2 cellular contexts compared by ENCODE assay signal in the genomic region with DNA sequence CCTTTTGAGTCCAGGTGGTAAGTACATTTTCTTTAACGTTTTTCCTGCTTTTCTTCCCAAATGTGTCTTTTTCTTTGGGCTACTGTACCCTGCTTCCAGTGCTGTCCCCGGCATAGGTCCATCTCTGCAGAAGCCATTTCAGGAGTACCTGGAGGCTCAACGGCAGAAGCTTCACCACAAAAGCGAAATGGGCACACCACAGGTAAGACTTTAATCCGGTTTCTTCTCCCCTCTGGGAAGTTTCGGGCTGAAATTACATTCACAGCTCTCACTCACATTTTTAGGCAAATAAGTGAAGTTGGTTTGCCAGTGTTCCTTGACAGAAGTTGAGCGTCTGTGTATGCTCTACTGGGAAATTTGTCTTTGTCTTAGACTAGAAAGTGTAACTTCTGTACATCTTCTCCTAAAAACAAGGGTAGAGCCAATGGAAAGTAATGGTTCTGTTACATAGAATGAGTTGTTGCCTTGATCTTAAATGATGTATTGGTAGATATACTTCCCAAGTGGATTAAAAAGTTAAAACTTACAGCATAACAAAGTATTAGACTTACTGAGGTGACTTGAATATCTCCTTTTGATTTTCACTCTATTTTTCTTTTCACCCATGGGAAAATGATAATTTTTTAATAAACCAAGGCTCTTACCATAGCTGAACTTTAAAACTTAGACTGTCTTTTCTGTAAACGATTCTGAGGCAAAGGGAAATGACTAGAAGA.
TF ChIP-seq lines count a peak whose summit lies in the region.

No MANE protein-coding gene starts in this region.

TF ChIP-seq in K562, 482 proteins besides CTCF, POLR2A, EP300 and RAD21 (continues in another document):
- TF ChIP-seq BCLAF1 (IDR thresholded peaks at IDR 0.05; ENCODE audit: borderline replicate concordance in 1 of 2, control insufficient read depth in 1 of 2, low read depth in 2 of 2, low read length in 1 of 2), result peak; percentile 58 to 74; a peak in 3 of 4 replicates
- no peak for TF ChIP-seq HOXB6 (CRISPR knock-in tag; IDR thresholded peaks at IDR 0.05; ENCODE audit: borderline replicate concordance)
- TF ChIP-seq, protein P1, sequence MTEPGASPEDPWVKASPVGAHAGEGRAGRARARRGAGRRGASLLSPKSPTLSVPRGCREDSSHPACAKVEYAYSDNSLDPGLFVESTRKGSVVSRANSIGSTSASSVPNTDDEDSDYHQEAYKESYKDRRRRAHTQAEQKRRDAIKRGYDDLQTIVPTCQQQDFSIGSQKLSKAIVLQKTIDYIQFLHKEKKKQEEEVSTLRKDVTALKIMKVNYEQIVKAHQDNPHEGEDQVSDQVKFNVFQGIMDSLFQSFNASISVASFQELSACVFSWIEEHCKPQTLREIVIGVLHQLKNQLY (CRISPR knock-in tag; conservative IDR thresholded peaks at IDR 0.05), result no peak
- no peak for TF ChIP-seq CSDE1 (IDR thresholded peaks at IDR 0.05)
- TF ChIP-seq SUPT5H (IDR thresholded peaks at IDR 0.05), result peak; percentile 83
- peak; percentile 28 for TF ChIP-seq SMAD1 (IDR thresholded peaks at IDR 0.05; ENCODE audit: low read depth, low read length, partially characterized antibody)
- TF ChIP-seq ZNF282 (CRISPR knock-in tag; IDR thresholded peaks at IDR 0.05), result no peak
- 0 out of 2 replicates have a peak, but pooled peaks have one; percentile 6 for TF ChIP-seq BCL6 (CRISPR knock-in tag; IDR thresholded peaks at IDR 0.05)
- 0 out of 4 replicates have a peak, but pooled peaks of 1 of the 2 experiments have one; percentile 11 for TF ChIP-seq ETV6 (IDR thresholded peaks at IDR 0.05; ENCODE audit: borderline replicate concordance in 1 of 2, low read depth in 2 of 2, low read length in 1 of 2)
- TF ChIP-seq ETV6 (CRISPR knock-in tag; IDR thresholded peaks at IDR 0.05; ENCODE audit: borderline replicate concordance), result peak; percentile 69; the same call in 1 of the 2 replicates
- peak; percentile 100 for TF ChIP-seq CHD1 (IDR thresholded peaks at IDR 0.05; ENCODE audit: low read length)
- no peak for TF ChIP-seq ATF2 (CRISPR knock-in tag; IDR thresholded peaks at IDR 0.05)
- TF ChIP-seq, protein P2, sequence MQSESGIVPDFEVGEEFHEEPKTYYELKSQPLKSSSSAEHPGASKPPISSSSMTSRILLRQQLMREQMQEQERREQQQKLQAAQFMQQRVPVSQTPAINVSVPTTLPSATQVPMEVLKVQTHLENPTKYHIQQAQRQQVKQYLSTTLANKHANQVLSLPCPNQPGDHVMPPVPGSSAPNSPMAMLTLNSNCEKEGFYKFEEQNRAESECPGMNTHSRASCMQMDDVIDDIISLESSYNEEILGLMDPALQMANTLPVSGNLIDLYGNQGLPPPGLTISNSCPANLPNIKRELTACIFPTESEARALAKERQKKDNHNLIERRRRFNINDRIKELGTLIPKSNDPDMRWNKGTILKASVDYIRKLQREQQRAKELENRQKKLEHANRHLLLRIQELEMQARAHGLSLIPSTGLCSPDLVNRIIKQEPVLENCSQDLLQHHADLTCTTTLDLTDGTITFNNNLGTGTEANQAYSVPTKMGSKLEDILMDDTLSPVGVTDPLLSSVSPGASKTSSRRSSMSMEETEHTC (IDR thresholded peaks at IDR 0.05), result no peak
- TF ChIP-seq, protein P3, sequence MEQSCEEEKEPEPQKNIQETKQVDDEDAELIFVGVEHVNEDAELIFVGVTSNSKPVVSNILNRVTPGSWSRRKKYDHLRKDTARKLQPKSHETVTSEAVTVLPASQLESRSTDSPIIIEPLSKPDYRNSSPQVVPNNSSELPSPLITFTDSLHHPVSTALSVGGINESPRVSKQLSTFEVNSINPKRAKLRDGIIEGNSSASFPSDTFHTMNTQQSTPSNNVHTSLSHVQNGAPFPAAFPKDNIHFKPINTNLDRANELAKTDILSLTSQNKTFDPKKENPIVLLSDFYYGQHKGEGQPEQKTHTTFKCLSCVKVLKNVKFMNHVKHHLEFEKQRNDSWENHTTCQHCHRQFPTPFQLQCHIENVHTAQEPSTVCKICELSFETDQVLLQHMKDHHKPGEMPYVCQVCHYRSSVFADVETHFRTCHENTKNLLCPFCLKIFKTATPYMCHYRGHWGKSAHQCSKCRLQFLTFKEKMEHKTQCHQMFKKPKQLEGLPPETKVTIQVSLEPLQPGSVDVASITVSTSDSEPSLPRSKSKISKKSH (CRISPR knock-in tag; IDR thresholded peaks at IDR 0.05), result peak; percentile 21; the same call in 1 of the 2 replicates
- peak; percentile 63 for TF ChIP-seq RBM39 (optimal IDR thresholded peaks at IDR 0.05; ENCODE audit: low read depth, low read length)
- 0 out of 2 replicates have a peak, but pooled peaks have one; percentile 1 for TF ChIP-seq RAD51 (IDR thresholded peaks at IDR 0.05; ENCODE audit: borderline replicate concordance, low read depth)

TF ChIP-seq in HepG2, 621 proteins besides CTCF, POLR2A, EP300 and RAD21 (continues in another document):
- TF ChIP-seq KMT2B (CRISPR knock-in tag; IDR thresholded peaks at IDR 0.05), result peak; percentile 4; the same call in 1 of the 2 replicates
- TF ChIP-seq BCLAF1 (IDR thresholded peaks at IDR 0.05), result no peak
- TF ChIP-seq HOXA5 (CRISPR knock-in tag; IDR thresholded peaks at IDR 0.05), result 0 out of 2 replicates have a peak, but pooled peaks have one; percentile 52
- peak; percentile 53; the same call in 1 of the 2 replicates for TF ChIP-seq SAP130 (CRISPR knock-in tag; IDR thresholded peaks at IDR 0.05; ENCODE audit: low read depth)
- peak; percentile 39 for TF ChIP-seq TAF1 (CRISPR knock-in tag; IDR thresholded peaks at IDR 0.05)
- TF ChIP-seq SSRP1 (CRISPR knock-in tag; IDR thresholded peaks at IDR 0.05), result peak; percentile 91
- peak; percentile 6; the same call in 1 of the 2 replicates for TF ChIP-seq PRMT3 (CRISPR knock-in tag; IDR thresholded peaks at IDR 0.05; ENCODE audit: borderline replicate concordance, low read depth)
- TF ChIP-seq, protein P4, sequence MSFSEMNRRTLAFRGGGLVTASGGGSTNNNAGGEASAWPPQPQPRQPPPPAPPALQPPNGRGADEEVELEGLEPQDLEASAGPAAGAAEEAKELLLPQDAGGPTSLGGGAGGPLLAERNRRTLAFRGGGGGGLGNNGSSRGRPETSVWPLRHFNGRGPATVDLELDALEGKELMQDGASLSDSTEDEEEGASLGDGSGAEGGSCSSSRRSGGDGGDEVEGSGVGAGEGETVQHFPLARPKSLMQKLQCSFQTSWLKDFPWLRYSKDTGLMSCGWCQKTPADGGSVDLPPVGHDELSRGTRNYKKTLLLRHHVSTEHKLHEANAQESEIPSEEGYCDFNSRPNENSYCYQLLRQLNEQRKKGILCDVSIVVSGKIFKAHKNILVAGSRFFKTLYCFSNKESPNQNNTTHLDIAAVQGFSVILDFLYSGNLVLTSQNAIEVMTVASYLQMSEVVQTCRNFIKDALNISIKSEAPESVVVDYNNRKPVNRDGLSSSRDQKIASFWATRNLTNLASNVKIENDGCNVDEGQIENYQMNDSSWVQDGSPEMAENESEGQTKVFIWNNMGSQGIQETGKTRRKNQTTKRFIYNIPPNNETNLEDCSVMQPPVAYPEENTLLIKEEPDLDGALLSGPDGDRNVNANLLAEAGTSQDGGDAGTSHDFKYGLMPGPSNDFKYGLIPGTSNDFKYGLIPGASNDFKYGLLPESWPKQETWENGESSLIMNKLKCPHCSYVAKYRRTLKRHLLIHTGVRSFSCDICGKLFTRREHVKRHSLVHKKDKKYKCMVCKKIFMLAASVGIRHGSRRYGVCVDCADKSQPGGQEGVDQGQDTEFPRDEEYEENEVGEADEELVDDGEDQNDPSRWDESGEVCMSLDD (CRISPR knock-in tag; IDR thresholded peaks at IDR 0.05; ENCODE audit: borderline replicate concordance), result 0 out of 2 replicates have a peak, but pooled peaks have one; percentile 36
- peak; percentile 38 for TF ChIP-seq AGO2 (optimal IDR thresholded peaks at IDR 0.05; ENCODE audit: low read depth, low read length)
- TF ChIP-seq ZNF709 (CRISPR knock-in tag; IDR thresholded peaks at IDR 0.05), result no peak
- 0 out of 2 replicates have a peak, but pooled peaks have one; percentile 15 for TF ChIP-seq ZNF7 (CRISPR knock-in tag; IDR thresholded peaks at IDR 0.05)
- peak in 1 of 2 experiments; percentile 16; a peak in 2 of 4 replicates for TF ChIP-seq KLF16 (CRISPR knock-in tag; IDR thresholded peaks at IDR 0.05)
- 0 out of 2 replicates have a peak, but pooled peaks have one; percentile 1 for TF ChIP-seq RFXAP (CRISPR knock-in tag; IDR thresholded peaks at IDR 0.05; ENCODE audit: borderline replicate concordance)
- TF ChIP-seq KAT2B (IDR thresholded peaks at IDR 0.05; ENCODE audit: borderline replicate concordance, low read depth, low read length), result no peak
- peak; percentile 82 for TF ChIP-seq PAF1 (CRISPR knock-in tag; IDR thresholded peaks at IDR 0.05)
- TF ChIP-seq KLF15 (CRISPR knock-in tag; IDR thresholded peaks at IDR 0.05; ENCODE audit: borderline replicate concordance), result no peak
- no peak for TF ChIP-seq ZNF770 (CRISPR knock-in tag; IDR thresholded peaks at IDR 0.05)
- no peak for TF ChIP-seq MEIS2 (CRISPR knock-in tag; IDR thresholded peaks at IDR 0.05)
- TF ChIP-seq POLR2G (IDR thresholded peaks at IDR 0.05; ENCODE audit: low read depth, low read length), result peak; percentile 94
- TF ChIP-seq, protein P5, sequence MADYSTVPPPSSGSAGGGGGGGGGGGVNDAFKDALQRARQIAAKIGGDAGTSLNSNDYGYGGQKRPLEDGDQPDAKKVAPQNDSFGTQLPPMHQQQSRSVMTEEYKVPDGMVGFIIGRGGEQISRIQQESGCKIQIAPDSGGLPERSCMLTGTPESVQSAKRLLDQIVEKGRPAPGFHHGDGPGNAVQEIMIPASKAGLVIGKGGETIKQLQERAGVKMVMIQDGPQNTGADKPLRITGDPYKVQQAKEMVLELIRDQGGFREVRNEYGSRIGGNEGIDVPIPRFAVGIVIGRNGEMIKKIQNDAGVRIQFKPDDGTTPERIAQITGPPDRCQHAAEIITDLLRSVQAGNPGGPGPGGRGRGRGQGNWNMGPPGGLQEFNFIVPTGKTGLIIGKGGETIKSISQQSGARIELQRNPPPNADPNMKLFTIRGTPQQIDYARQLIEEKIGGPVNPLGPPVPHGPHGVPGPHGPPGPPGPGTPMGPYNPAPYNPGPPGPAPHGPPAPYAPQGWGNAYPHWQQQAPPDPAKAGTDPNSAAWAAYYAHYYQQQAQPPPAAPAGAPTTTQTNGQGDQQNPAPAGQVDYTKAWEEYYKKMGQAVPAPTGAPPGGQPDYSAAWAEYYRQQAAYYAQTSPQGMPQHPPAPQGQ (CRISPR knock-in tag; IDR thresholded peaks at IDR 0.05; ENCODE audit: borderline replicate concordance), result peak; percentile 95; the same call in 1 of the 2 replicates
- peak; percentile 0; the same call in 1 of the 2 replicates for TF ChIP-seq DNMT3B (CRISPR knock-in tag; conservative IDR thresholded peaks at IDR 0.05)
- TF ChIP-seq HOMEZ (CRISPR knock-in tag; IDR thresholded peaks at IDR 0.05; ENCODE audit: low read depth), result 0 out of 2 replicates have a peak, but pooled peaks have one; percentile 20
- TF ChIP-seq RBFOX2 (IDR thresholded peaks at IDR 0.05; ENCODE audit: low read depth, low read length), result peak; percentile 80
- TF ChIP-seq, protein P3 (CRISPR knock-in tag; IDR thresholded peaks at IDR 0.05; ENCODE audit: borderline replicate concordance), result no peak
- no peak for TF ChIP-seq ZNF83 (CRISPR knock-in tag; IDR thresholded peaks at IDR 0.05; ENCODE audit: borderline replicate concordance)
- TF ChIP-seq JARID2 (CRISPR knock-in tag; IDR thresholded peaks at IDR 0.05; ENCODE audit: insufficient replicate concordance), result no peak
